12 cellular contexts compared by ENCODE assay signal in the genomic region with DNA sequence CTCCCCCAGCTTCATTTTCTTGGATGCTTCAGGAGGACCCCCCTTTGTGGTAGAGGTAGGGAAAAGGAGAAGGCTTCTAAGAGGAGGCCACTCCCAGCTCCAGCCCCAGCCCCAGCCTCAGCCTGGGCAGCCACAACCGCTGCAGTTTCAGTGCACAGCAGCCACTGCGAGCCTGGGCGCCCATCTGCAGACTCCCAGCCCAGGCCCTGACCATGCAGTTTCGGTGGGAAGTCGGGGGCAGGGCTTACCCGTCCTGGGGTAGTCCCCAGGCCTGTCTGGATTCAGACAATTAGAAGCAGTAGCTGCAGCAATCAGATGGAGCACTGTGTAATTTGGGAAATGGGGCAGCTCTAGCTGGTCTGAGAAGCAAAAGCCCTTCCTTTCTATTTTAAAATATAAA. TPM values are rescaled to one million over a fixed set of nuclear protein-coding genes. Genes with fewer than 3 reads are reported as not detected.
A peak's percentile ranks its signal among the peaks of the same experiment; 100 is the strongest.
DNase-seq lines count a peak whose midpoint lies in the region; ATAC-seq and TF ChIP-seq lines count a peak whose summit lies in the region.
"Had no signal": no experiment of that assay in that cellular context is flagged by ENCODE, and none has a peak within 500 bp of the region (broad histone marks: within the 10 kb centered on the region; RNA-seq: fewer than 3 reads in every experiment).

No MANE protein-coding gene starts in this region.

- intact Hi-C loops in dorsolateral prefrontal cortex (cut with DNase I), result no loop called here

- peak overlapping the region in 51 of 59 donors; percentile 12 to 86 (median 63) for H3K27ac ChIP-seq in dorsolateral prefrontal cortex
- H3K27ac ChIP-seq: left lung, psoas muscle had no signal

- no peaks in the 10 kb centered on the region for H3K27me3 ChIP-seq in dorsolateral prefrontal cortex

- ATAC-seq in GM18502 (IDR thresholded peaks at IDR 0.05; ENCODE audit: poor library complexity, unreplicated experiment), result peak; percentile 72
- ATAC-seq in HG03097 (IDR thresholded peaks at IDR 0.05; ENCODE audit: low FRiP score, unreplicated experiment), result peak; percentile 78
- ATAC-seq: esophagus mucosa, left lung, psoas muscle had no signal

- H3K4me3 ChIP-seq in dorsolateral prefrontal cortex, result no peak overlapping the region
- H3K4me3 ChIP-seq: left lung, psoas muscle had no signal

- peak; percentile 46 for DNase-seq in GM20000 (ENCODE audit: low spot score)
- DNase-seq in dorsolateral prefrontal cortex, result peak in 4 of 10 donors; percentile 34 to 47 (median 44)
- no peak for DNase-seq in activated CD4-positive, alpha-beta T cell treated with anti-CD3 and anti-CD28 coated beads for 48 hours
- no peak for DNase-seq in HPDE6-E6E7 (ENCODE audit: extremely low spot score)
- no peak for DNase-seq in iPS-NIHi7 (ENCODE audit: extremely low spot score)
- no peak for DNase-seq in retina
- DNase-seq: amniotic stem cell, left lung, psoas muscle had no signal

- no peak for TF ChIP-seq CTCF in GM20000 (IDR thresholded peaks at IDR 0.05; ENCODE audit: extremely low read depth, missing control alignments)
- no peak for TF ChIP-seq CTCF in dorsolateral prefrontal cortex (IDR thresholded peaks at IDR 0.05 in 54 of 56, conservative IDR thresholded peaks at IDR 0.05 in 2 of 56; ENCODE audit: low read depth in 1 of 56, partially characterized antibody in 56 of 56)

RNA-seq across cellular contexts. Expression of a gene that starts 28.6 kb away (rescaled TPM):
- 1,000 to 10,000 TPM in 1 of 120 experiments, 100 to 1,000 TPM in 119; 391 to 1,107 (median 596) TPM for total RNA-seq in dorsolateral prefrontal cortex

RNA-seq across cellular contexts. Expression of a gene that starts 31.7 kb away (rescaled TPM):
- 1 to 10 TPM in 74 of 120 experiments, under 1 TPM in 46; 0.14 to 6.3 (median 1.2) TPM for total RNA-seq in dorsolateral prefrontal cortex
